In genomic region chr14:31122098-31122611, GRCh38 we compare ENCODE assay signal across 1 cellular context.
TF ChIP-seq lines count a peak whose summit lies in the region.

No MANE protein-coding gene starts in this region.

TF ChIP-seq in HepG2, 621 proteins besides CTCF, POLR2A, EP300 and RAD21 (continued from another document):
- TF ChIP-seq ZBTB40 (IDR thresholded peaks at IDR 0.05) (no peak), ZBTB40 (CRISPR knock-in tag; IDR thresholded peaks at IDR 0.05) (no peak; the same call in 1 of the 2 replicates), ZNF546 (CRISPR knock-in tag; conservative IDR thresholded peaks at IDR 0.05) (no peak), AHDC1 (CRISPR knock-in tag; IDR thresholded peaks at IDR 0.05; ENCODE audit: borderline replicate concordance) (no peak), PHB2 (IDR thresholded peaks at IDR 0.05; ENCODE audit: partially characterized antibody) (no peak), SIN3B (IDR thresholded peaks at IDR 0.05; ENCODE audit: low read length) (no peak), ZSCAN12 (CRISPR knock-in tag; IDR thresholded peaks at IDR 0.05) (no peak), ERF (CRISPR knock-in tag; IDR thresholded peaks at IDR 0.05) (no peak), MTF1 (CRISPR knock-in tag; IDR thresholded peaks at IDR 0.05) (no peak), NR0B2 (CRISPR knock-in tag; IDR thresholded peaks at IDR 0.05) (peak; percentile 39; the same call in 1 of the 2 replicates), ZNF432 (CRISPR knock-in tag; IDR thresholded peaks at IDR 0.05; ENCODE audit: borderline replicate concordance) (no peak), ZNF382 (CRISPR knock-in tag; IDR thresholded peaks at IDR 0.05; ENCODE audit: borderline replicate concordance) (no peak), ZNF20 (CRISPR knock-in tag; IDR thresholded peaks at IDR 0.05) (no peak), FOXO4 (CRISPR knock-in tag; conservative IDR thresholded peaks at IDR 0.05) (no peak), ZNF10 (CRISPR knock-in tag; IDR thresholded peaks at IDR 0.05; ENCODE audit: borderline replicate concordance, low read depth) (no peak), KDM4B (CRISPR knock-in tag; IDR thresholded peaks at IDR 0.05) (no peak), ZKSCAN1 (IDR thresholded peaks at IDR 0.05; ENCODE audit: low read length) (no peak), MYNN (CRISPR knock-in tag; IDR thresholded peaks at IDR 0.05; ENCODE audit: low read depth) (no peak), ZNF225 (CRISPR knock-in tag; IDR thresholded peaks at IDR 0.05) (peak; percentile 67; the same call in 1 of the 2 replicates), REPIN1 (CRISPR knock-in tag; IDR thresholded peaks at IDR 0.05; ENCODE audit: borderline replicate concordance, low read depth) (no peak), CBX5 (CRISPR knock-in tag; IDR thresholded peaks at IDR 0.05; ENCODE audit: borderline replicate concordance) (no peak), HDAC2 (CRISPR knock-in tag; IDR thresholded peaks at IDR 0.05) (no peak), SOX13 (IDR thresholded peaks at IDR 0.05) (0 out of 2 replicates have a peak, but pooled peaks have one; percentile 15), SOX13 (CRISPR knock-in tag; conservative IDR thresholded peaks at IDR 0.05 in 1 of 2, IDR thresholded peaks at IDR 0.05 in 1 of 2) (no peak), TSC22D2 (CRISPR knock-in tag; IDR thresholded peaks at IDR 0.05; ENCODE audit: borderline replicate concordance) (no peak), POLR2AphosphoS5 (IDR thresholded peaks at IDR 0.05; ENCODE audit: low read depth, low read length) (peak; percentile 26; the same call in 1 of the 2 replicates), SP5 (CRISPR knock-in tag; IDR thresholded peaks at IDR 0.05; ENCODE audit: borderline replicate concordance, low read depth) (no peak), ZKSCAN8 (CRISPR knock-in tag; IDR thresholded peaks at IDR 0.05; ENCODE audit: borderline replicate concordance) (no peak), CHD2 (IDR thresholded peaks at IDR 0.05; ENCODE audit: low read depth, low read length) (no peak), GLMP (CRISPR knock-in tag; IDR thresholded peaks at IDR 0.05; ENCODE audit: borderline replicate concordance) (no peak), ATF3 (CRISPR knock-in tag; IDR thresholded peaks at IDR 0.05) (no peak), SP140L (CRISPR knock-in tag; IDR thresholded peaks at IDR 0.05; ENCODE audit: borderline replicate concordance) (no peak), NAIF1 (CRISPR knock-in tag; IDR thresholded peaks at IDR 0.05; ENCODE audit: borderline replicate concordance) (no peak), KDM6A (CRISPR knock-in tag; IDR thresholded peaks at IDR 0.05; ENCODE audit: low read depth) (no peak), ZNF616 (CRISPR knock-in tag; IDR thresholded peaks at IDR 0.05; ENCODE audit: low read depth) (no peak), NCOR1 (IDR thresholded peaks at IDR 0.05; ENCODE audit: borderline replicate concordance, low read length) (no peak), IKZF5 (CRISPR knock-in tag; IDR thresholded peaks at IDR 0.05) (no peak), DMAP1 (CRISPR knock-in tag; IDR thresholded peaks at IDR 0.05) (no peak), ZNF512B (CRISPR knock-in tag; IDR thresholded peaks at IDR 0.05; ENCODE audit: borderline replicate concordance) (no peak), GABPA (IDR thresholded peaks at IDR 0.05; ENCODE audit: low read depth, low read length) (no peak), GABPA (CRISPR knock-in tag; IDR thresholded peaks at IDR 0.05; ENCODE audit: low read depth) (no peak), ZNF883 (CRISPR knock-in tag; IDR thresholded peaks at IDR 0.05; ENCODE audit: not compliant biosample characterization) (no peak)
